ENCODE assay signal across 12 cellular contexts in genomic region chr11:120709808-120710207, GRCh38.
A peak's percentile ranks its signal among the peaks of the same experiment; 100 is the strongest.
DNase-seq lines count a peak whose midpoint lies in the region; ATAC-seq and TF ChIP-seq lines count a peak whose summit lies in the region.
"Had no signal": no experiment of that assay in that cellular context is flagged by ENCODE, and none has a peak within 500 bp of the region (broad histone marks: within the 10 kb centered on the region; RNA-seq: fewer than 3 reads in every experiment).

No MANE protein-coding gene starts in this region.

- no peak overlapping the region for H3K18ac ChIP-seq in neuronal stem cell (ENCODE audit: low read length)

- ATAC-seq in GM19395 (IDR thresholded peaks at IDR 0.05; ENCODE audit: unreplicated experiment) (peak; percentile 94), HG02884 (IDR thresholded peaks at IDR 0.05; ENCODE audit: unreplicated experiment) (peak; percentile 92), upper lobe of right lung (no peak)

- H3K36me3 ChIP-seq in BLaER1 treated with 17β-estradiol and CSF1 and Interleukin-3, amounts not matched to agents 10 nM and 100 nM: no peaks in the 10 kb centered on the region
- H3K36me3 ChIP-seq in OCI-LY3 (replicated peaks; ENCODE audit: low read depth, low read length) (no peaks in the 10 kb centered on the region), upper lobe of right lung (no peaks in the 10 kb centered on the region), neuronal stem cell (replicated peaks in 1 of 2; ENCODE audit: control insufficient read depth in 2 of 2, insufficient read depth in 2 of 2, low read length in 2 of 2) (no peaks in the 10 kb centered on the region)
- H3K36me3 ChIP-seq: esophagus muscularis mucosa, SJCRH30 had no signal

- H3K27me3 ChIP-seq in BLaER1 treated with 17β-estradiol and CSF1 and Interleukin-3, amounts not matched to agents 10 nM and 100 nM: peaks cover 0 to 26% (median 0%) of the 10 kb centered on the region in 11 experiments; a peak in 4 of 22 replicates
- peaks cover 47% of the 10 kb centered on the region for H3K27me3 ChIP-seq in OCI-LY3 (ENCODE audit: low read depth, low read length)
- H3K27me3 ChIP-seq in upper lobe of right lung: no peaks in the 10 kb centered on the region
- peaks cover 0 to 4% (median 0%) of the 10 kb centered on the region in 3 experiments for H3K27me3 ChIP-seq in neuronal stem cell (ENCODE audit: control insufficient read depth in 3 of 3, insufficient read depth in 3 of 3, low read depth in 1 of 3, low read length in 3 of 3)
- H3K27me3 ChIP-seq: SJCRH30 had no signal

- TF ChIP-seq CTCF in OCI-LY3 (IDR thresholded peaks at IDR 0.05; ENCODE audit: low read depth, low read length) (no peak), upper lobe of right lung (IDR thresholded peaks at IDR 0.05) (no peak)

- no peaks in the 10 kb centered on the region; a peak in 1 of 22 replicates for H4K20me1 ChIP-seq in BLaER1 treated with 17β-estradiol and CSF1 and Interleukin-3, amounts not matched to agents 10 nM and 100 nM
- no peaks in the 10 kb centered on the region for H4K20me1 ChIP-seq in OCI-LY3 (ENCODE audit: insufficient read depth, low read length)

- DNase-seq in upper lobe of right lung (no peak), neuronal stem cell (ENCODE audit: low spot score) (no peak), COLO829 (ENCODE audit: low spot score) (no peak)
- DNase-seq in central memory CD4-positive, alpha-beta T cell: no peak
- DNase-seq: activated CD4-positive, alpha-beta memory T cell treated with anti-CD3 and anti-CD28 coated beads for 36 hours; NCI-H2171 treated with DMSO at 0.1 percent for 48 hours had no signal

- WGBS in neuronal stem cell (ENCODE audit: extremely low coverage in 2 of 2, insufficient read length in 2 of 2, insufficient replicate concordance in 1 of 2), 2 donors: no CpG with 5 or more reads among the region's 10 CpGs

- no peak overlapping the region for H2BK15ac ChIP-seq in neuronal stem cell (ENCODE audit: low read length)

- intact Hi-C loops in upper lobe of right lung (cut with DNase I): no loop called here

- no peak overlapping the region for H3K4me3 ChIP-seq in BLaER1 treated with 17β-estradiol and CSF1 and Interleukin-3, amounts not matched to agents 10 nM and 100 nM
- H3K4me3 ChIP-seq in OCI-LY3 (ENCODE audit: low read length) (peak overlapping the region; percentile 47), upper lobe of right lung (no peak overlapping the region), neuronal stem cell (ENCODE audit: low read length in 2 of 2) (no peak overlapping the region)
- H3K4me3 ChIP-seq: esophagus muscularis mucosa, SJCRH30 had no signal

- no peak overlapping the region for H2BK12ac ChIP-seq in neuronal stem cell (ENCODE audit: low read length)

- peak overlapping the region in 7 of 11 experiments; percentile 30 to 78 (median 68); a peak in 12 of 22 replicates for H3K27ac ChIP-seq in BLaER1 treated with 17β-estradiol and CSF1 and Interleukin-3, amounts not matched to agents 10 nM and 100 nM
- H3K27ac ChIP-seq in OCI-LY3 (ENCODE audit: low read length) (no peak overlapping the region), upper lobe of right lung (no peak overlapping the region), neuronal stem cell (replicated peaks; ENCODE audit: low read length) (no peak overlapping the region)
- H3K27ac ChIP-seq: esophagus muscularis mucosa, SJCRH30 had no signal

- no peak overlapping the region for H3K14ac ChIP-seq in neuronal stem cell (ENCODE audit: low read length)

- no peak overlapping the region for H2AK5ac ChIP-seq in neuronal stem cell (ENCODE audit: low read depth, low read length)

- H4K91ac ChIP-seq in neuronal stem cell (ENCODE audit: low read depth, low read length, poor library complexity): no peak overlapping the region

- no peak overlapping the region for H2BK120ac ChIP-seq in neuronal stem cell (ENCODE audit: low read depth, low read length)

- no peak overlapping the region for H2BK5ac ChIP-seq in neuronal stem cell (ENCODE audit: low read length)

- no peak overlapping the region for H3K4ac ChIP-seq in neuronal stem cell (ENCODE audit: low read length)

- H3K4me2 ChIP-seq in BLaER1 treated with 17β-estradiol and CSF1 and Interleukin-3, amounts not matched to agents 10 nM and 100 nM: peak overlapping the region in 10 of 11 experiments; percentile 65 to 93 (median 88); a peak in 19 of 22 replicates
- H3K4me2 ChIP-seq in OCI-LY3 (ENCODE audit: low read length) (peak overlapping the region; percentile 67), neuronal stem cell (ENCODE audit: insufficient read depth, low read length, poor library complexity, severe bottlenecking) (no peak overlapping the region)

- H2AFZ ChIP-seq in OCI-LY3 (ENCODE audit: low read depth, low read length): no peak overlapping the region
- H2AFZ ChIP-seq in neuronal stem cell (ENCODE audit: low read length): no peak overlapping the region

- H3K23ac ChIP-seq in neuronal stem cell (ENCODE audit: low read depth, low read length, poor library complexity): no peak overlapping the region

- H4K8ac ChIP-seq in neuronal stem cell (ENCODE audit: low read depth, low read length): no peak overlapping the region

- H3K9ac ChIP-seq in BLaER1 treated with 17β-estradiol and CSF1 and Interleukin-3, amounts not matched to agents 10 nM and 100 nM: peak overlapping the region in 5 of 11 experiments; percentile 51 to 72 (median 66); a peak in 9 of 22 replicates
- H3K9ac ChIP-seq in OCI-LY3 (ENCODE audit: low read length) (no peak overlapping the region), neuronal stem cell (ENCODE audit: low read depth, low read length, poor library complexity) (no peak overlapping the region)

- peaks cover 22 to 100% (median 91%) of the 10 kb centered on the region in 10 experiments for H3K4me1 ChIP-seq in BLaER1 treated with 17β-estradiol and CSF1 and Interleukin-3, amounts not matched to agents 10 nM and 100 nM
- H3K4me1 ChIP-seq in OCI-LY3 (ENCODE audit: low read length) (peaks cover 16% of the 10 kb centered on the region), upper lobe of right lung (peaks cover 20% of the 10 kb centered on the region), neuronal stem cell (ENCODE audit: control insufficient read depth in 2 of 2, insufficient read depth in 1 of 2, low read depth in 1 of 2, low read length in 2 of 2) (peaks cover 9 to 52% of the 10 kb centered on the region in 2 donors)

- H3K79me2 ChIP-seq in OCI-LY3 (ENCODE audit: low read length): no peaks in the 10 kb centered on the region

- H3K9me3 ChIP-seq in BLaER1 treated with 17β-estradiol and CSF1 and Interleukin-3, amounts not matched to agents 10 nM and 100 nM (replicated peaks in 1 of 11): peaks cover 7 to 33% (median 21%) of the 10 kb centered on the region in 11 experiments; a peak in 21 of 22 replicates
- H3K9me3 ChIP-seq in OCI-LY3 (ENCODE audit: insufficient read depth, low read length) (no peaks in the 10 kb centered on the region), upper lobe of right lung (no peaks in the 10 kb centered on the region), neuronal stem cell (replicated peaks in 1 of 2; ENCODE audit: control insufficient read depth in 2 of 2, insufficient read depth in 1 of 2, low read depth in 1 of 2, low read length in 2 of 2) (peaks cover 3 to 25% of the 10 kb centered on the region in 2 donors)
- H3K9me3 ChIP-seq: SJCRH30 had no signal

- H3K79me1 ChIP-seq in neuronal stem cell (ENCODE audit: low read depth, low read length): no peaks in the 10 kb centered on the region

Comparison
In these comparisons a context has a peak if more than half of its experiments do, and no peak if none do; other contexts are left out.
1. H3K27ac ChIP-seq: peak in BLaER1 treated with 17β-estradiol and CSF1 and Interleukin-3, amounts not matched to agents 10 nM and 100 nM (7 of 11); none in OCI-LY3 (single experiment), upper lobe of right lung (single experiment) and neuronal stem cell (single experiment).